8 cellular contexts compared by ENCODE assay signal in genomic region chr16:70523621-70524405, GRCh38. TPM values are rescaled to one million over a fixed set of nuclear protein-coding genes. Genes with fewer than 3 reads are reported as not detected.
A peak's percentile ranks its signal among the peaks of the same experiment; 100 is the strongest.
DNase-seq lines count a peak whose midpoint lies in the region; ATAC-seq, FAIRE-seq and TF ChIP-seq lines count a peak whose summit lies in the region.

TSS of gene SF3B3 (plus strand) at chr16:70523816. CDS start at chr16:70526657, 2,841 bp downstream.

- TF ChIP-seq CTCF in lung (IDR thresholded peaks at IDR 0.05; ENCODE audit: control extremely low read depth, extremely low read depth), result no peak

- peak within 1 kb of the TSS; percentile 85 to 91 for H3K27ac ChIP-seq in lung (ENCODE audit: low read depth in 1 of 2, low read length in 1 of 2)

- no peaks in the 10 kb centered on the region for H3K27me3 ChIP-seq in lung (ENCODE audit: control insufficient read depth, insufficient read depth)

- DNase-seq in NCI-H526 treated with DMSO at 0.1 percent for 48 hours (lab: John Stamatoyannopoulos, UW) (peak; percentile 83), lung (ENCODE audit: low spot score) (peak; percentile 67)
- DNase-seq in activated CD4-positive, alpha-beta T cell treated with anti-CD3 and anti-CD28 coated beads, Interleukin-2, amount 50 U/mL, for 24 hours (ENCODE audit: low read depth in 1 of 2, low spot score in 1 of 2), result peak; percentile 63 to 69
- peak; percentile 68 for DNase-seq in effector CD4-positive, alpha-beta T cell
- DNase-seq in stimulated activated CD4-positive, alpha-beta T cell treated with anti-CD3 and anti-CD28 coated beads, TNF-alpha, amount 100 ng/mL, for 48 hours (ENCODE audit: low read depth in 3 of 3), result peak; percentile 43 to 64 (median 51)

- peak; percentile 26 for ATAC-seq in GM18520 (IDR thresholded peaks at IDR 0.05; ENCODE audit: unreplicated experiment)
- ATAC-seq in HG03354 (IDR thresholded peaks at IDR 0.05; ENCODE audit: poor library complexity, severe bottlenecking, unreplicated experiment), result peak; percentile 62
- peak; percentile 89 for ATAC-seq in lung (ENCODE audit: insufficient read depth, low FRiP score)

- peaks cover 11% of the 10 kb centered on the region in 2 donors for H3K4me1 ChIP-seq in lung (ENCODE audit: control insufficient read depth in 2 of 2, insufficient read depth in 2 of 2, low read length in 2 of 2)

- no peaks in the 10 kb centered on the region for H3K9me3 ChIP-seq in lung (ENCODE audit: control insufficient read depth in 2 of 2, insufficient read depth in 1 of 2, low read length in 1 of 2)

- FAIRE-seq in A204.1 (lab: Jason Lieb, UNC), result peak; percentile 90

- 0% methylated on average over 35 of the region's 35 CpGs for WGBS in lung, 2 donors

- H3K4me3 ChIP-seq in lung, result peak within 1 kb of the TSS; percentile 89

- peaks cover 0 to 8% of the 10 kb centered on the region in 2 donors for H3K36me3 ChIP-seq in lung (ENCODE audit: control insufficient read depth in 2 of 2, insufficient read depth in 2 of 2, low read length in 2 of 2)

RNA-seq across cellular contexts. Expression of gene SF3B3, which starts in this region (rescaled TPM):
- total RNA-seq in lung, result 100 to 1,000 TPM; 129 to 242 TPM
- 10 to 100 TPM; 73.7 to 73.9 TPM for polyA plus RNA-seq in lung

Comparison
In these comparisons a context has a peak if more than half of its experiments do, and no peak if none do; other contexts are left out.
1. Peak in every context shown above with its lines: DNase-seq, ATAC-seq, H3K4me3 ChIP-seq and H3K27ac ChIP-seq.
2. ATAC-seq: peak in every context shown above with its lines; median percentile 89 in lung; 62 in HG03354; 26 in GM18520.